In genomic region chr7:101754432-101755159, GRCh38 we compare ENCODE assay signal across 8 cellular contexts.
A peak's percentile ranks its signal among the peaks of the same experiment; 100 is the strongest.
DNase-seq lines count a peak whose midpoint lies in the region; ATAC-seq and TF ChIP-seq lines count a peak whose summit lies in the region.

No MANE protein-coding gene starts in this region.

- H3K4me1 ChIP-seq in right cardiac atrium (ENCODE audit: control insufficient read depth, insufficient read depth, low read length) = no peaks in the 10 kb centered on the region

- intact Hi-C loops in right cardiac atrium (cut with DNase I) = no loop called here

- no peaks in the 10 kb centered on the region for H3K27me3 ChIP-seq in right cardiac atrium (ENCODE audit: control insufficient read depth, insufficient read depth)

- no peaks in the 10 kb centered on the region for H3K9me3 ChIP-seq in right cardiac atrium (ENCODE audit: control insufficient read depth, low read length)

- ATAC-seq in right cardiac atrium = peak in 1 of 2 donors; percentile 55
- ATAC-seq in stimulated activated naive CD8-positive, alpha-beta T cell treated with anti-CD3 and anti-CD28 coated beads, Interleukin-15, Interleukin-2, amounts not matched to agents 100 U/mL and 50 U/mL, for 24 hours = peak; percentile 61
- ATAC-seq in GM18867 (IDR thresholded peaks at IDR 0.05; ENCODE audit: unreplicated experiment) = no peak

- peak; percentile 24 for DNase-seq in stimulated activated CD4-positive, alpha-beta T cell treated with anti-CD3 and anti-CD28 coated beads, Interleukin-15, amount 100 ng/mL, for 24 hours
- no peak for DNase-seq in stimulated activated CD4-positive, alpha-beta T cell treated with anti-CD3 and anti-CD28 coated beads, Interleukin-4, amount 100 ng/mL, for 24 hours
- DNase-seq in right cardiac atrium = peak in 1 of 3 donors; percentile 67
- no peak for DNase-seq in stimulated activated naive CD8-positive, alpha-beta T cell treated with anti-CD3 and anti-CD28 coated beads, Interleukin-15, Interleukin-2, amounts not matched to agents 100 U/mL and 50 U/mL, for 24 hours
- no peak for DNase-seq in nucleus accumbens (lab: John Stamatoyannopoulos, UW)
- no peak for DNase-seq in NCI-H1092 (lab: John Stamatoyannopoulos, UW)

- 14% methylated on average over 22 of the region's 22 CpGs for WGBS in right cardiac atrium

- TF ChIP-seq CTCF in WI38 (IDR thresholded peaks at IDR 0.05; ENCODE audit: low read depth, low read length) = no peak

- no peak overlapping the region for H3K27ac ChIP-seq in right cardiac atrium (ENCODE audit: low read length)

- H3K4me3 ChIP-seq in WI38 (ENCODE audit: low read depth, low read length) (peak overlapping the region; percentile 66), right cardiac atrium (ENCODE audit: low read length) (peak overlapping the region; percentile 71)
